ENCODE assay signal across 15 cellular contexts in genomic region chr10:1187151-1187854, GRCh38.
DNase-seq lines count a peak whose midpoint lies in the region; TF ChIP-seq lines count a peak whose summit lies in the region.
"Had no signal": no experiment of that assay in that cellular context is flagged by ENCODE, and none has a peak within 500 bp of the region (broad histone marks: within the 10 kb centered on the region; RNA-seq: fewer than 3 reads in every experiment).

No MANE protein-coding gene starts in this region.

- DNase-seq in NCI-H146 (lab: John Stamatoyannopoulos, UW) = peak; percentile 82
- DNase-seq in NCI-H146 treated with DMSO at 0.1 percent for 48 hours (lab: John Stamatoyannopoulos, UW; ENCODE audit: unreplicated experiment) = no peak
- DNase-seq in breast epithelium (ENCODE audit: low spot score in 2 of 2) = peak in 1 of 2 donors; percentile 34
- peak; percentile 24 for DNase-seq in left kidney (ENCODE audit: low read depth, low spot score)
- DNase-seq in substantia nigra (lab: John Stamatoyannopoulos, UW) = peak; percentile 40 to 93 (median 76)
- DNase-seq in GM10266 (ENCODE audit: extremely low spot score) = no peak
- DNase-seq in NCI-H2196 treated with DMSO at 0.1 percent for 48 hours (lab: John Stamatoyannopoulos, UW; ENCODE audit: unreplicated experiment) = no peak
- DNase-seq in NCI-H1092 (lab: John Stamatoyannopoulos, UW) = no peak
- DNase-seq: activated CD8-positive, alpha-beta T cell treated with anti-CD3 and anti-CD28 coated beads for 36 hours; naive B cell; NCI-H2081 treated with DMSO at 0.1 percent for 48 hours; retina; stimulated activated CD4-positive, alpha-beta T cell treated with anti-CD3 and anti-CD28 coated beads, Interleukin-2, amount 100 ng/mL, for 24 hours had no signal

- H3K4me3 ChIP-seq in breast epithelium = no peak overlapping the region
- H3K4me3 ChIP-seq: A549, uterus had no signal

- intact Hi-C loops in breast epithelium (cut with DNase I; ENCODE audit: low total_unique reads) = no loop called here

- H3K9me3 ChIP-seq in breast epithelium = no peaks in the 10 kb centered on the region
- H3K9me3 ChIP-seq: A549, uterus had no signal

- peak overlapping the region; percentile 58 to 59 for H3K27ac ChIP-seq in breast epithelium
- H3K27ac ChIP-seq in substantia nigra (ENCODE audit: low read depth, low read length, poor library complexity, severe bottlenecking) = peak overlapping the region; percentile 95
- H3K27ac ChIP-seq: A549, uterus had no signal

- H3K36me3 ChIP-seq in breast epithelium = no peaks in the 10 kb centered on the region
- H3K36me3 ChIP-seq: uterus had no signal

- TF ChIP-seq CTCF in breast epithelium (IDR thresholded peaks at IDR 0.05) (no peak), GM10266 (IDR thresholded peaks at IDR 0.05; ENCODE audit: control insufficient read depth, insufficient read depth, low read depth, missing control alignments) (no peak)

- H3K27me3 ChIP-seq in breast epithelium = no peaks in the 10 kb centered on the region
- H3K27me3 ChIP-seq: uterus had no signal

- no peak for TF ChIP-seq POLR2A in breast epithelium (IDR thresholded peaks at IDR 0.05)

- no peaks in the 10 kb centered on the region for H3K4me1 ChIP-seq in breast epithelium
- H3K4me1 ChIP-seq: A549, uterus had no signal

Comparison
In these comparisons a context has a peak if more than half of its experiments do, and no peak if none do; other contexts are left out.
1. DNase-seq: peak in NCI-H146 (single experiment), left kidney (single experiment) and substantia nigra (49 of 49); none in NCI-H146 treated with DMSO at 0.1 percent for 48 hours (single experiment), GM10266 (single experiment), NCI-H2196 treated with DMSO at 0.1 percent for 48 hours (single experiment) and NCI-H1092 (single experiment).